ENCODE assay signal across 1 cellular context in genomic region chr4:38129452-38129830, GRCh38.
A peak's percentile ranks its signal among the peaks of the same experiment; 100 is the strongest.
TF ChIP-seq lines count a peak whose summit lies in the region.

No MANE protein-coding gene starts in this region.

TF ChIP-seq in liver, 16 proteins besides CTCF, POLR2A, EP300 and RAD21 (continued from another document):
- peak; percentile 42 for TF ChIP-seq SP1 (IDR thresholded peaks at IDR 0.05)
- TF ChIP-seq FOXA1 (IDR thresholded peaks at IDR 0.05) = no peak
- peak; percentile 84 for TF ChIP-seq NR2F2 (IDR thresholded peaks at IDR 0.05)
